In the genomic region with DNA sequence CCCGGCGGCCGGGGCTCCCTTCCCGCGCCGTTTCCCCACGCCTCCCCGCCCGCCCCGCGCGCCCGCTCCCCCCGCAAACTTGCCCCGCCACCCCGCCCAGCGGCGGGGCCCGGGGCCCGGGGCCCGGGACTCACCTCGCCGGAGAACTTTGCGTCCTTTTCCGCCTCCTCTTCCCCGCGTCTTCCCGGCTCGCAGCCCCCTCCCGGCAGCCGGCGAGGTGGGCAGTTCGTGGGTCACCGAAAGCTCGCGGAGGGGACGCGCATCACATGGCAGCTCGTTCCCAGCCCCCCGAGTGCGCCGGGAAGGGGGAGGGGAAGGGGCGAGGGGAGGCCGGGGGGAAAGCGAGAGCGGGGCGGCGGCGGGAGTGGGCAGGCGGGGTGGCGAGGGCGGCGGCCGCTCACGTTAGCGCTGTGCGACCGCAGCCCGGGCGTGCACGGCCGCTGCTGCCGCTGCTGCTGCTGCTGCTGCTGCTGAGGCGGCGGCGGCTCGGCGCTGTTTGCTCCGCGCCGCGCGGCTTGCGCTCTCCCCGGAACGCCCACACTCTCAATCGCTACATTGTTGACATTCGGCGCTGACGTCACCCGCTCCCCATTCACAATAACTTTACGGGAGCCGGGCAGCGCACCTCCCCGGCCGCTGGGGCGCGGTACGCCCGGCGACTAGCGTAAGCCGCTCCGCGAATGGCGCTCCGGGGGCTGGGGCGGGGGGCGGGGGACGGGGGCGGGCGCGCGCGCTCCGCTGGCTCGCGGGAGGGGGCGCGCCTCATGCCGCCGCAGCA, we compare ENCODE assay signal across 8 cellular contexts. TPM values are rescaled to one million over a fixed set of nuclear protein-coding genes. Genes with fewer than 3 reads are reported as not detected.
A peak's percentile ranks its signal among the peaks of the same experiment; 100 is the strongest.
DNase-seq lines count a peak whose midpoint lies in the region; ATAC-seq and TF ChIP-seq lines count a peak whose summit lies in the region.

Gene BACH2 (minus strand): TSS at position 498 of the 778 bp plus-strand sequence. CDS start 287,999 bp downstream, outside the sequence.

- H3K9me3 ChIP-seq in mononuclear cell (ENCODE audit: low read depth, low read length), result no peaks in the 10 kb centered on the region

- H3K4me1 ChIP-seq in mononuclear cell (ENCODE audit: insufficient read depth, low read length), result peaks cover 45% of the 10 kb centered on the region

- H3K27me3 ChIP-seq in BJ (ENCODE audit: control insufficient read depth, insufficient read depth, low read length) (peaks cover 33% of the 10 kb centered on the region), HL-60 (ENCODE audit: insufficient read depth, poor library complexity, severe bottlenecking) (peaks cover 43% of the 10 kb centered on the region), mononuclear cell (ENCODE audit: insufficient read depth, low read length) (peaks cover 51% of the 10 kb centered on the region)

- TF ChIP-seq CTCF in BJ (IDR thresholded peaks at IDR 0.05; ENCODE audit: insufficient read depth, low read depth, low read length) (peak; percentile 6; the same call in 1 of the 2 replicates), HL-60 (IDR thresholded peaks at IDR 0.05; ENCODE audit: insufficient read depth, low read length) (no peak)

- DNase-seq in BJ (ENCODE audit: low read depth), result no peak
- DNase-seq in HL-60 (ENCODE audit: low read depth in 1 of 2, low spot score in 1 of 2), result peak in 1 of 2 experiments; percentile 82
- peak; percentile 65 for DNase-seq in NOMO-1 treated with dmso at 0.1 percent for 144 hours (lab: John Stamatoyannopoulos, UW; ENCODE audit: unreplicated experiment)
- DNase-seq in activated CD8-positive, alpha-beta memory T cell treated with anti-CD3 and anti-CD28 coated beads, Interleukin-2, amount 50 U/mL, for 48 hours, result peak; percentile 95
- peak; percentile 67 for DNase-seq in epithelial cell of prostate (ENCODE audit: low read depth, low spot score)
- peak; percentile 88 for DNase-seq in stimulated activated CD8-positive, alpha-beta memory T cell treated with anti-CD3 and anti-CD28 coated beads, Interleukin-2, amount 100 ng/mL, for 1 hour (ENCODE audit: low read depth in 2 of 2)

- H3K27ac ChIP-seq in HL-60 (replicated peaks) (no peak within 1 kb of the TSS), epithelial cell of prostate (peak within 1 kb of the TSS; percentile 29)

- no peaks in the 10 kb centered on the region for H3K36me3 ChIP-seq in BJ (ENCODE audit: control insufficient read depth, insufficient read depth, low read length)

- CTCF ChIA-PET in BJ (lab: Yijun Ruan, JAX), result interaction anchor here (1.2 to 1.3 kb wide), 2 partner anchors 11 to 13 kb away, joined by 3 read pairs; no protein-coding TSS in a partner anchor

- H3K4me3 ChIP-seq in BJ (ENCODE audit: low read depth, low read length) (peak within 1 kb of the TSS; percentile 52), HL-60 (replicated peaks; ENCODE audit: insufficient read depth, low read length) (peak within 1 kb of the TSS; percentile 65), mononuclear cell (ENCODE audit: low read length) (peak within 1 kb of the TSS; percentile 70)

- POLR2A ChIA-PET in BJ (lab: Charles Lee), result interaction anchor here (0.6 kb wide), 1 partner anchor 199 kb away, joined by 8 read pairs; no protein-coding TSS in a partner anchor

- ATAC-seq in GM19463 (IDR thresholded peaks at IDR 0.05; ENCODE audit: unreplicated experiment), result peak; percentile 71

RNA-seq across cellular contexts. Expression of gene BACH2, which starts in this region (rescaled TPM):
- polyA plus RNA-seq in BJ (2011; rRNA removed), result 0.01 and 0.10 TPM in 2 replicates
- polyA minus RNA-seq in BJ (2011; rRNA and poly(A)+ RNA removed), result 0.05 TPM in 2 replicates
- total RNA-seq in mononuclear cell, result 37.6 TPM
